ENCODE assay signal across 8 cellular contexts in genomic region chr14:64196668-64197411, GRCh38.
DNase-seq lines count a peak whose midpoint lies in the region; ATAC-seq and TF ChIP-seq lines count a peak whose summit lies in the region.

No MANE protein-coding gene starts in this region.

- H3K27ac Mint-ChIP-seq in activated CD8-positive, alpha-beta T cell treated with anti-CD3 and anti-CD28 coated beads for 36 hours = no peak overlapping the region
- H3K27ac Mint-ChIP-seq in activated CD8-positive, alpha-beta T cell treated with anti-CD3 and anti-CD28 coated beads, Interleukin-2, amount 10 ng/mL, durations not matched to agents 7 days and 5 days = no peak overlapping the region
- H3K27ac Mint-ChIP-seq in activated naive CD8-positive, alpha-beta T cell treated with anti-CD3 and anti-CD28 coated beads, Interleukin-2, amount 50 U/mL, for 24 hours = no peak overlapping the region
- no peak overlapping the region for H3K27ac Mint-ChIP-seq in Caco-2 (ENCODE audit: unreplicated experiment)

- H3K4me1 ChIP-seq in Karpas-422 (ENCODE audit: low read length) (peaks cover 68% of the 10 kb centered on the region), Caco-2 (peaks cover 39% of the 10 kb centered on the region; the same call in 1 of the 2 replicates)

- H3K4me2 ChIP-seq in Karpas-422 (ENCODE audit: low read depth, low read length, poor library complexity, severe bottlenecking) = peak overlapping the region; percentile 79

- DNase-seq in activated CD8-positive, alpha-beta T cell treated with anti-CD3 and anti-CD28 coated beads for 36 hours = peak; percentile 26
- DNase-seq in activated CD8-positive, alpha-beta T cell treated with anti-CD3 and anti-CD28 coated beads, Interleukin-2, amount 10 ng/mL, durations not matched to agents 7 days and 5 days = no peak
- DNase-seq in Karpas-422 (peak; percentile 92), hepatic stellate cell (ENCODE audit: low spot score) (peak; percentile 59), putamen (ENCODE audit: low spot score) (peak; percentile 74), Caco-2 (no peak)
- DNase-seq in activated naive CD8-positive, alpha-beta T cell treated with anti-CD3 and anti-CD28 coated beads, Interleukin-2, amount 50 U/mL, for 24 hours = peak; percentile 10
- DNase-seq in activated effector memory CD4-positive, alpha-beta T cell treated with Interleukin-2 at 50 U/mL for 16 hours = no peak

- H4K20me1 ChIP-seq in Karpas-422 (ENCODE audit: insufficient read depth, low read depth, low read length) = no peaks in the 10 kb centered on the region

- POLR2A ChIA-PET in activated CD8-positive, alpha-beta T cell treated with anti-CD3 and anti-CD28 coated beads for 36 hours (lab: Charles Lee) = interaction anchor here (0.6 kb wide), 1 partner anchor 458 kb away, joined by 3 read pairs; no protein-coding TSS in a partner anchor
- POLR2A ChIA-PET in activated CD8-positive, alpha-beta T cell treated with anti-CD3 and anti-CD28 coated beads, Interleukin-2, amount 10 ng/mL, durations not matched to agents 7 days and 5 days (lab: Charles Lee) = no interaction called here
- POLR2A ChIA-PET in Caco-2 (lab: Charles Lee) = no interaction called here

- intact Hi-C loops in activated CD8-positive, alpha-beta T cell treated with anti-CD3 and anti-CD28 coated beads for 36 hours (cut with micrococcal nuclease) = no loop called here
- intact Hi-C loops in Caco-2 (cut with micrococcal nuclease; ENCODE audit: unreplicated experiment) = no loop called here

- no peaks in the 10 kb centered on the region for H3K9me3 ChIP-seq in Karpas-422 (ENCODE audit: low read length)
- no peaks in the 10 kb centered on the region for H3K9me3 ChIP-seq in Caco-2

- H3K79me2 ChIP-seq in Karpas-422 (ENCODE audit: low read length) = peaks cover 23% of the 10 kb centered on the region

- H2AFZ ChIP-seq in Karpas-422 (ENCODE audit: low read length) = peak overlapping the region; percentile 49

- no peaks in the 10 kb centered on the region for H3K9me2 ChIP-seq in Karpas-422 (replicated peaks; ENCODE audit: insufficient read depth, low read length)

- H3K9me3 Mint-ChIP-seq in activated CD8-positive, alpha-beta T cell treated with anti-CD3 and anti-CD28 coated beads for 36 hours = no peaks in the 10 kb centered on the region
- no peaks in the 10 kb centered on the region for H3K9me3 Mint-ChIP-seq in activated CD8-positive, alpha-beta T cell treated with anti-CD3 and anti-CD28 coated beads, Interleukin-2, amount 10 ng/mL, durations not matched to agents 7 days and 5 days (ENCODE audit: insufficient read depth)
- no peaks in the 10 kb centered on the region for H3K9me3 Mint-ChIP-seq in activated naive CD8-positive, alpha-beta T cell treated with anti-CD3 and anti-CD28 coated beads, Interleukin-2, amount 50 U/mL, for 24 hours
- H3K9me3 Mint-ChIP-seq in Caco-2 (ENCODE audit: unreplicated experiment) = no peaks in the 10 kb centered on the region

- H3K27me3 ChIP-seq in Karpas-422 (ENCODE audit: low read length) (no peaks in the 10 kb centered on the region), Caco-2 (replicated peaks; ENCODE audit: control insufficient read depth, insufficient read depth, low read length) (no peaks in the 10 kb centered on the region)

- CTCF ChIA-PET in activated CD8-positive, alpha-beta T cell treated with anti-CD3 and anti-CD28 coated beads for 36 hours (lab: Charles Lee) = interaction anchor here (1.1 to 3.5 kb wide), 2 partner anchors 107 to 201 kb away, joined by 3 to 14 read pairs; no protein-coding TSS in a partner anchor
- CTCF ChIA-PET in activated CD8-positive, alpha-beta T cell treated with anti-CD3 and anti-CD28 coated beads, Interleukin-2, amount 10 ng/mL, durations not matched to agents 7 days and 5 days (lab: Charles Lee) = no interaction called here
- CTCF ChIA-PET in Caco-2 (lab: Charles Lee) = no interaction called here

- H3K27ac ChIP-seq in Karpas-422 (ENCODE audit: low read length) = peak overlapping the region; percentile 84

- peak overlapping the region; percentile 9 for H3K4me3 Mint-ChIP-seq in activated CD8-positive, alpha-beta T cell treated with anti-CD3 and anti-CD28 coated beads for 36 hours
- H3K4me3 Mint-ChIP-seq in activated CD8-positive, alpha-beta T cell treated with anti-CD3 and anti-CD28 coated beads, Interleukin-2, amount 10 ng/mL, durations not matched to agents 7 days and 5 days = no peak overlapping the region
- peak overlapping the region; percentile 57 for H3K4me3 Mint-ChIP-seq in activated naive CD8-positive, alpha-beta T cell treated with anti-CD3 and anti-CD28 coated beads, Interleukin-2, amount 50 U/mL, for 24 hours
- H3K4me3 Mint-ChIP-seq in Caco-2 (ENCODE audit: unreplicated experiment) = no peak overlapping the region

- H3K4me1 Mint-ChIP-seq in activated CD8-positive, alpha-beta T cell treated with anti-CD3 and anti-CD28 coated beads for 36 hours (ENCODE audit: low read depth) = peaks cover 25% of the 10 kb centered on the region
- H3K4me1 Mint-ChIP-seq in activated CD8-positive, alpha-beta T cell treated with anti-CD3 and anti-CD28 coated beads, Interleukin-2, amount 10 ng/mL, durations not matched to agents 7 days and 5 days (ENCODE audit: low read depth) = peaks cover 18% of the 10 kb centered on the region
- peaks cover 27% of the 10 kb centered on the region for H3K4me1 Mint-ChIP-seq in activated naive CD8-positive, alpha-beta T cell treated with anti-CD3 and anti-CD28 coated beads, Interleukin-2, amount 50 U/mL, for 24 hours
- H3K4me1 Mint-ChIP-seq in Caco-2 (ENCODE audit: low read depth, unreplicated experiment) = peaks cover 31% of the 10 kb centered on the region

- no TSS peak for BruUV-seq in Caco-2 (replicated peaks; lab: Mats Ljungman, UMichigan)

- peaks cover 5% of the 10 kb centered on the region for H3K36me3 Mint-ChIP-seq in activated CD8-positive, alpha-beta T cell treated with anti-CD3 and anti-CD28 coated beads for 36 hours (ENCODE audit: low read depth)
- peaks cover 44% of the 10 kb centered on the region for H3K36me3 Mint-ChIP-seq in activated CD8-positive, alpha-beta T cell treated with anti-CD3 and anti-CD28 coated beads, Interleukin-2, amount 10 ng/mL, durations not matched to agents 7 days and 5 days (ENCODE audit: low read depth)
- peaks cover 2% of the 10 kb centered on the region for H3K36me3 Mint-ChIP-seq in activated naive CD8-positive, alpha-beta T cell treated with anti-CD3 and anti-CD28 coated beads, Interleukin-2, amount 50 U/mL, for 24 hours (ENCODE audit: low read depth)
- peaks cover 9% of the 10 kb centered on the region for H3K36me3 Mint-ChIP-seq in Caco-2 (ENCODE audit: insufficient read depth, unreplicated experiment)

- peak; percentile 55 for ATAC-seq in activated CD8-positive, alpha-beta T cell treated with anti-CD3 and anti-CD28 coated beads for 36 hours
- ATAC-seq in activated CD8-positive, alpha-beta T cell treated with anti-CD3 and anti-CD28 coated beads, Interleukin-2, amount 10 ng/mL, durations not matched to agents 7 days and 5 days = no peak
- ATAC-seq in activated naive CD8-positive, alpha-beta T cell treated with anti-CD3 and anti-CD28 coated beads, Interleukin-2, amount 50 U/mL, for 24 hours = peak; percentile 58

- H3K9ac ChIP-seq in Karpas-422 (ENCODE audit: low read length) = peak overlapping the region; percentile 64

- H3K36me3 ChIP-seq in Karpas-422 (ENCODE audit: insufficient read depth, low read length) (no peaks in the 10 kb centered on the region), Caco-2 (ENCODE audit: control insufficient read depth, insufficient read depth, low read length) (no peaks in the 10 kb centered on the region)

- TF ChIP-seq CTCF in activated CD8-positive, alpha-beta T cell treated with anti-CD3 and anti-CD28 coated beads for 36 hours (IDR thresholded peaks at IDR 0.05) = no peak
- no peak for TF ChIP-seq CTCF in Caco-2 (IDR thresholded peaks at IDR 0.05; ENCODE audit: insufficient read depth in 1 of 2, low read depth in 1 of 2, low read length in 1 of 2, severe bottlenecking in 1 of 2, unreplicated experiment in 1 of 2)

- peak overlapping the region; percentile 63 for H3K4me3 ChIP-seq in Karpas-422 (ENCODE audit: low read length)
- H3K4me3 ChIP-seq in Caco-2 (ENCODE audit: low read depth, low read length) = no peak overlapping the region

- no peaks in the 10 kb centered on the region for H3K27me3 Mint-ChIP-seq in activated CD8-positive, alpha-beta T cell treated with anti-CD3 and anti-CD28 coated beads for 36 hours
- H3K27me3 Mint-ChIP-seq in activated CD8-positive, alpha-beta T cell treated with anti-CD3 and anti-CD28 coated beads, Interleukin-2, amount 10 ng/mL, durations not matched to agents 7 days and 5 days (ENCODE audit: low read depth) = no peaks in the 10 kb centered on the region
- no peaks in the 10 kb centered on the region for H3K27me3 Mint-ChIP-seq in activated naive CD8-positive, alpha-beta T cell treated with anti-CD3 and anti-CD28 coated beads, Interleukin-2, amount 50 U/mL, for 24 hours
- H3K27me3 Mint-ChIP-seq in Caco-2 (ENCODE audit: insufficient read depth, unreplicated experiment) = no peaks in the 10 kb centered on the region

Comparison
In these comparisons a context has a peak if more than half of its experiments do, and no peak if none do; other contexts are left out.
1. DNase-seq: peak in activated CD8-positive, alpha-beta T cell treated with anti-CD3 and anti-CD28 coated beads for 36 hours (single experiment), Karpas-422 (single experiment), activated naive CD8-positive, alpha-beta T cell treated with anti-CD3 and anti-CD28 coated beads, Interleukin-2, amount 50 U/mL, for 24 hours (single experiment), hepatic stellate cell (single experiment) and putamen (single experiment); none in activated CD8-positive, alpha-beta T cell treated with anti-CD3 and anti-CD28 coated beads, Interleukin-2, amount 10 ng/mL, durations not matched to agents 7 days and 5 days (single experiment), activated effector memory CD4-positive, alpha-beta T cell treated with Interleukin-2 at 50 U/mL for 16 hours (single experiment) and Caco-2 (0 of 2).
2. H3K4me3 Mint-ChIP-seq: peak in activated CD8-positive, alpha-beta T cell treated with anti-CD3 and anti-CD28 coated beads for 36 hours (single experiment) and activated naive CD8-positive, alpha-beta T cell treated with anti-CD3 and anti-CD28 coated beads, Interleukin-2, amount 50 U/mL, for 24 hours (single experiment); none in activated CD8-positive, alpha-beta T cell treated with anti-CD3 and anti-CD28 coated beads, Interleukin-2, amount 10 ng/mL, durations not matched to agents 7 days and 5 days (single experiment) and Caco-2 (single experiment).